ENCODE assay signal across 8 cellular contexts in the genomic region with DNA sequence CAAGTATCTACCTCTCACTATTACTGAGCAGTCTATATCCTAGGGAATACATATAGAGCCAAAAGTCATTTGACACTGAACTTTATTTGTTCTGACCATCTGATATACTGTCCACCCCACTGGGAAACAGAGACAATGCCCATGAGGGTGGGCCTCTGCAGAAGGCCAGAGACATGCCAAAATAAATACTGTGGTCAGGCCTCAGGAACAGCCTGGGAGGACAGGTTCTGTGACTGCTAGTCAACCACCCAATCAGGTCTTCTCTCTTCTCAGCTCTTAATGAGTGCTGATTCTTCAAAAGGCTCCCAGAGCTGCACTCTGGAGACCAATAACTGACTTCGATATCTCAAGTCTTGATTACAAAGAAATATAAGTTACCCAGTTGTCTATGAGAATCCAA. TPM values are rescaled to one million over a fixed set of nuclear protein-coding genes. Genes with fewer than 3 reads are reported as not detected.
DNase-seq lines count a peak whose midpoint lies in the region; ATAC-seq, FAIRE-seq and TF ChIP-seq lines count a peak whose summit lies in the region.

No MANE protein-coding gene starts in this region.

- intact Hi-C loops in mucosa of descending colon (cut with DNase I, micrococcal nuclease), result loop anchor here in 1 of 2 donors (10.0 kb wide), 1 partner anchor 124 kb away; no protein-coding TSS in a partner anchor

- no peak overlapping the region for H3K4me3 ChIP-seq in mucosa of descending colon

- peak overlapping the region; percentile 78 for H3K27ac ChIP-seq in caudate nucleus (ENCODE audit: low read depth, low read length)

- TF ChIP-seq CTCF in mucosa of descending colon (IDR thresholded peaks at IDR 0.05), result no peak

- FAIRE-seq in urothelium cell line (lab: Jason Lieb, UNC), result no peak
- FAIRE-seq in H54 (lab: Jason Lieb, UNC), result no peak

- no peaks in the 10 kb centered on the region for H3K36me3 ChIP-seq in mucosa of descending colon (ENCODE audit: low read depth)

- H3K9me3 ChIP-seq in mucosa of descending colon, result no peaks in the 10 kb centered on the region

- no peak for TF ChIP-seq POLR2A in H54 (IDR thresholded peaks at IDR 0.05; ENCODE audit: low read depth, low read length)

- peak; percentile 22 for ATAC-seq in mucosa of descending colon

- DNase-seq in DMS153 (lab: John Stamatoyannopoulos, UW) (peak; percentile 39), DMS153 treated with DMSO at 0.1 percent for 48 hours (lab: John Stamatoyannopoulos, UW; ENCODE audit: unreplicated experiment) (no peak), caudate nucleus (lab: John Stamatoyannopoulos, UW) (no peak), mucosa of descending colon (no peak), urothelium cell line (ENCODE audit: low spot score) (peak; percentile 17), SW 1271 (lab: John Stamatoyannopoulos, UW) (no peak), H54 (ENCODE audit: insufficient read length, low spot score) (no peak)
- DNase-seq in activated CD4-positive, CD25-positive, alpha-beta regulatory T cell treated with anti-CD3 and anti-CD28 coated beads, Interleukin-2, amount 50 U/mL, for 72 hours, result no peak

- peaks cover 12% of the 10 kb centered on the region for H3K4me1 ChIP-seq in mucosa of descending colon (ENCODE audit: low read depth)

RNA-seq across cellular contexts. Expression of a gene that starts 5.5 kb away (rescaled TPM):
- 1 to 10 TPM in 1 of 3 donors, under 1 TPM in 2; 0.26 to 5.6 (median 0.99) TPM for total RNA-seq in mucosa of descending colon

RNA-seq across cellular contexts. Expression of a gene that starts 18.7 kb away (rescaled TPM):
- total RNA-seq in mucosa of descending colon, result 1 to 10 TPM in 1 of 3 donors, under 1 TPM in 2; 0.61 to 2.5 (median 0.87) TPM

RNA-seq across cellular contexts. Expression of a gene that starts 27.4 kb away (rescaled TPM):
- total RNA-seq in mucosa of descending colon, result 10 to 100 TPM; 25.5 to 34.8 (median 33.3) TPM

RNA-seq across cellular contexts. Expression of a gene that starts 32.3 kb away (rescaled TPM):
- 10 to 100 TPM; 11.6 to 26.6 (median 14.8) TPM for total RNA-seq in mucosa of descending colon

RNA-seq across cellular contexts. Expression of a gene that starts 36.1 kb away (rescaled TPM):
- 10 to 100 TPM; 82.3 to 94.5 (median 93.9) TPM for total RNA-seq in mucosa of descending colon

Comparison
In these comparisons a context has a peak if more than half of its experiments do, and no peak if none do; other contexts are left out.
1. DNase-seq: peak in DMS153 (single experiment) and urothelium cell line (single experiment); none in DMS153 treated with DMSO at 0.1 percent for 48 hours (single experiment), caudate nucleus (0 of 61), mucosa of descending colon (0 of 3), activated CD4-positive, CD25-positive, alpha-beta regulatory T cell treated with anti-CD3 and anti-CD28 coated beads, Interleukin-2, amount 50 U/mL, for 72 hours (single experiment), SW 1271 (0 of 2) and H54 (single experiment).